In the genomic region with DNA sequence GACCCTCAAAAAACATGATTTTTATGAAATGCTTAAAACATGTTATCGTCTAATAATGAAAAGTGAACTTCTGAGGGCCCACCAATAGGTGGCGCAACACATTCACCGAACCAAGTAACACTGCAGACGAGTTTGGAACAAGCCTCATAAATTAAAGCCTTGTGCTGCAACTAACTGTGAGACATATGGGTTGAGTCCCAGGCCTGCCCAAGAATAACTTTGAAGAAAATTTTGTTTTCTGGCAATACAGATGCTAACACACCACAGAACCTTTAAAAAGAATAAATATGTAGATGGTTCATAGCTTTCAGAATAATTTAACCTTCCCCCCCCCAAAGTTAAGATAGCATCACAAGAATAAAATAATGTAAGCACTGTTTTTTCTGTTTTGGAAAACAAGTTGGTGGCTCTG, we compare ENCODE assay signal across 7 cellular contexts.
DNase-seq lines count a peak whose midpoint lies in the region; ATAC-seq and TF ChIP-seq lines count a peak whose summit lies in the region.

No MANE protein-coding gene starts in this region.

- TF ChIP-seq CTCF in GM12875 (IDR thresholded peaks at IDR 0.05; ENCODE audit: borderline replicate concordance, insufficient read depth, low read depth, low read length) (peak; percentile 83), RWPE2 (IDR thresholded peaks at IDR 0.05; ENCODE audit: poor library complexity, severe bottlenecking) (peak; percentile 89)

- no peaks in the 10 kb centered on the region for H3K27me3 ChIP-seq in RWPE2 (ENCODE audit: insufficient read depth, poor library complexity, severe bottlenecking)

- ATAC-seq in RWPE2 (ENCODE audit: low read depth) = no peak
- no peak for ATAC-seq in GM21825 (IDR thresholded peaks at IDR 0.05; ENCODE audit: unreplicated experiment)

- DNase-seq in M059J (ENCODE audit: low read depth) (peak; percentile 31), RWPE2 (ENCODE audit: low spot score) (no peak), glomerular visceral epithelial cell (ENCODE audit: extremely low spot score) (peak; percentile 54), renal cortical epithelial cell (ENCODE audit: low read depth) (peak; percentile 55)
- peak; percentile 57 for DNase-seq in activated naive CD4-positive, alpha-beta T cell treated with Interleukin-2 at 50 U/mL for 16 hours

- H3K27ac ChIP-seq in RWPE2 (ENCODE audit: poor library complexity, severe bottlenecking) = no peak overlapping the region

- H3K9me3 ChIP-seq in RWPE2 (ENCODE audit: severe bottlenecking) = no peaks in the 10 kb centered on the region

- no peak overlapping the region for H3K4me3 ChIP-seq in GM12875 (ENCODE audit: low read depth, low read length)
- H3K4me3 ChIP-seq in RWPE2 (ENCODE audit: severe bottlenecking) = no peak overlapping the region

- H3K36me3 ChIP-seq in RWPE2 (ENCODE audit: low read depth) = no peaks in the 10 kb centered on the region

- H3K4me1 ChIP-seq in RWPE2 (ENCODE audit: insufficient read depth, poor library complexity, severe bottlenecking) = no peaks in the 10 kb centered on the region
